In the genomic region with DNA sequence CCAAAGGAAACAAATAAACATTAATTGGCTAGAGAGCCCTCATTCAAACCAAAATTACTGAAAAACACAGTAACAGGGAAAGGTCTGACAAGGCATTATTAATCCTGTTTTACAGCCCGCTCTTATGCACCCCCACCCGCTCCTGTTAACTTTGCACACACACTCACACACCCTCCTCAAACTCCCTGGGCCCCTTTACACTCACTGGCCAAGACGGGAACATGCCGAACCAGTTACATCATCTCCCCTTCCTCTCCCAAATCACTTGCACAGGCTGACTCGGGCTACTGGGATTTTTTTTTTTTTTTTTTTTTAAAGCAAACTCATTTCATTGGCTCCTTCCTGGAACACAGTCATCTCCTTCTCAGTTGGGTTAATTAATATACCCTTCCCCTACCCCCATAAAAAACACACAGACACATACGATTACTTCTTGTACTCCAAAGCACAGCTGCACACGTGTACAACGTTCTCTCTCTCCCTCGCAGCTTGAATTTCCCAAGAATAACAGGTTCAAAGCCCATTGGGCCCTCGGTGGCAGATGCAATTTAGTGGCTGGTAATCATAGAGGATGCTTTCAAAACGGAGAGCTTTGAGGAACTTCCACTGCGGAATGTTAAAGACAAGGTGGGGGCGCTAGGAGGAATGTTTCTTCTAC, we compare ENCODE assay signal across 8 cellular contexts. TPM values are rescaled to one million over a fixed set of nuclear protein-coding genes. Genes with fewer than 3 reads are reported as not detected.
DNase-seq lines count a peak whose midpoint lies in the region; ATAC-seq lines count a peak whose summit lies in the region.

No MANE protein-coding gene starts in this region.

- no peaks in the 10 kb centered on the region for H3K4me1 ChIP-seq in urinary bladder (ENCODE audit: insufficient read depth)

- peak overlapping the region; percentile 2 for H3K27ac ChIP-seq in urinary bladder (ENCODE audit: low read depth)

- ATAC-seq in HG02840 (IDR thresholded peaks at IDR 0.05; ENCODE audit: low FRiP score, unreplicated experiment) (no peak), HG02623 (IDR thresholded peaks at IDR 0.05; ENCODE audit: unreplicated experiment) (no peak)

- no peak overlapping the region for H3K4me3 ChIP-seq in urinary bladder (ENCODE audit: low read depth, low read length)

- peaks cover 1% of the 10 kb centered on the region for H3K36me3 ChIP-seq in urinary bladder (ENCODE audit: insufficient read depth)

- DNase-seq in AG08396 (ENCODE audit: low spot score) (peak; percentile 46), NCI-H187 treated with DMSO at 0.1 percent for 48 hours (lab: John Stamatoyannopoulos, UW) (peak; percentile 4), cerebellum (ENCODE audit: low spot score) (peak; percentile 51), lung microvascular endothelial cell (ENCODE audit: low read depth in 2 of 2) (peak; percentile 74 to 93)
- no peak for DNase-seq in activated effector memory CD4-positive, alpha-beta T cell treated with anti-CD3 and anti-CD28 coated beads, Interleukin-2, amount 50 U/mL, for 16 hours

- WGBS in urinary bladder = 38% methylated on average over 13 of the region's 13 CpGs

RNA-seq across cellular contexts. Expression of a gene that starts 31.8 kb away (rescaled TPM):
- 60.2 TPM for total RNA-seq in cerebellum
- 8.3 and 8.7 TPM in 2 replicates for total RNA-seq in lung microvascular endothelial cell
- total RNA-seq in urinary bladder = 30.3 TPM
- 15.1 TPM for polyA plus RNA-seq in urinary bladder
